Comparison of ENCODE assay signal across 11 cellular contexts in genomic region chr6:79034865-79035264, GRCh38. TPM values are rescaled to one million over a fixed set of nuclear protein-coding genes. Genes with fewer than 3 reads are reported as not detected.
DNase-seq lines count a peak whose midpoint lies in the region; ATAC-seq and TF ChIP-seq lines count a peak whose summit lies in the region.
"Had no signal": no experiment of that assay in that cellular context is flagged by ENCODE, and none has a peak within 500 bp of the region (broad histone marks: within the 10 kb centered on the region; RNA-seq: fewer than 3 reads in every experiment).

No MANE protein-coding gene starts in this region.

- no peaks in the 10 kb centered on the region for H3K27me3 ChIP-seq in stomach
- H3K27me3 ChIP-seq: neutrophil had no signal

- H3K9me3 ChIP-seq in stomach, result no peaks in the 10 kb centered on the region
- H3K9me3 ChIP-seq: neutrophil had no signal

- no peak overlapping the region for H3K4me3 ChIP-seq in stomach

- H3K4me1 ChIP-seq in stomach, result peaks cover 0 to 15% (median 5%) of the 10 kb centered on the region in 4 donors

- peaks cover 27% of the 10 kb centered on the region for H3K4me1 Mint-ChIP-seq in WTC11
- H3K4me1 Mint-ChIP-seq in stimulated activated naive CD8-positive, alpha-beta T cell treated with anti-CD3 and anti-CD28 coated beads, Interleukin-15, amount 100 ng/mL, for 72 hours, result peaks cover 55% of the 10 kb centered on the region

- POLR2A ChIA-PET in WTC11 (lab: Charles Lee), result no interaction called here

- no peak for TF ChIP-seq CTCF in WTC11 (IDR thresholded peaks at IDR 0.05)
- TF ChIP-seq CTCF in stomach (IDR thresholded peaks at IDR 0.05), result no peak

- H3K4me3 Mint-ChIP-seq in WTC11, result no peak overlapping the region
- H3K4me3 Mint-ChIP-seq in stimulated activated naive CD8-positive, alpha-beta T cell treated with anti-CD3 and anti-CD28 coated beads, Interleukin-15, amount 100 ng/mL, for 72 hours, result peak overlapping the region in 1 of 2 donors; percentile 25
- H3K4me3 Mint-ChIP-seq: B cell had no signal

- peaks cover 30% of the 10 kb centered on the region for H3K36me3 Mint-ChIP-seq in WTC11

- H3K27ac Mint-ChIP-seq in WTC11, result peak overlapping the region; percentile 47; the same call in 1 of the 2 replicates
- H3K27ac Mint-ChIP-seq in stimulated activated naive CD8-positive, alpha-beta T cell treated with anti-CD3 and anti-CD28 coated beads, Interleukin-15, amount 100 ng/mL, for 72 hours, result peak overlapping the region in 1 of 2 donors; percentile 64
- H3K27ac Mint-ChIP-seq: B cell had no signal

- 77 to 86% (median 79%) methylated on average over 2 of the region's 2 CpGs for WGBS in stomach, 5 donors

- no peaks in the 10 kb centered on the region for H3K9me3 Mint-ChIP-seq in WTC11
- H3K9me3 Mint-ChIP-seq in stimulated activated naive CD8-positive, alpha-beta T cell treated with anti-CD3 and anti-CD28 coated beads, Interleukin-15, amount 100 ng/mL, for 72 hours, result peaks cover 0 to 14% of the 10 kb centered on the region in 2 donors

- peaks cover 0 to 30% (median 22%) of the 10 kb centered on the region in 4 donors for H3K36me3 ChIP-seq in stomach

- TF ChIP-seq EP300 in stomach (IDR thresholded peaks at IDR 0.05), result no peak

- intact Hi-C loops in left colon (cut with DNase I, micrococcal nuclease), result no loop called here
- intact Hi-C loops in stomach (cut with DNase I; ENCODE audit: low total_unique reads), result no loop called here

- H3K27ac ChIP-seq in stomach, result no peak overlapping the region
- H3K27ac ChIP-seq: neutrophil had no signal

- ATAC-seq in HG02870 (IDR thresholded peaks at IDR 0.05; ENCODE audit: unreplicated experiment) (peak; percentile 64), WTC11 (no peak), left colon (no peak)
- ATAC-seq in stimulated activated naive CD8-positive, alpha-beta T cell treated with anti-CD3 and anti-CD28 coated beads, Interleukin-15, amount 100 ng/mL, for 72 hours, result peak; percentile 100

- no peak for TF ChIP-seq POLR2A in stomach (IDR thresholded peaks at IDR 0.05)

- CTCF ChIA-PET in WTC11 (lab: Charles Lee), result interaction anchor here (1.1 kb wide), 1 partner anchor 14 kb away, joined by 4 read pairs; no protein-coding TSS in a partner anchor

- no peaks in the 10 kb centered on the region for H3K27me3 Mint-ChIP-seq in WTC11 (ENCODE audit: low read depth)
- no peaks in the 10 kb centered on the region for H3K27me3 Mint-ChIP-seq in stimulated activated naive CD8-positive, alpha-beta T cell treated with anti-CD3 and anti-CD28 coated beads, Interleukin-15, amount 100 ng/mL, for 72 hours
- H3K27me3 Mint-ChIP-seq: B cell had no signal

- peak; percentile 3 for DNase-seq in stimulated activated CD4-positive, alpha-beta T cell treated with anti-CD3 and anti-CD28 coated beads, Interleukin-4, amount 100 ng/mL, for 24 hours
- no peak for DNase-seq in stimulated activated CD4-positive, alpha-beta T cell treated with anti-CD3 and anti-CD28 coated beads, Interleukin-15, amount 100 ng/mL, for 24 hours
- DNase-seq in WTC11 (ENCODE audit: low spot score), result no peak
- peak; percentile 2 to 44 for DNase-seq in stimulated activated naive CD8-positive, alpha-beta T cell treated with anti-CD3 and anti-CD28 coated beads, Interleukin-15, amount 100 ng/mL, for 72 hours
- no peak for DNase-seq in left colon
- DNase-seq in stomach, result no peak
- DNase-seq in stimulated activated CD8-positive, alpha-beta memory T cell treated with anti-CD3 and anti-CD28 coated beads, Interleukin-4, amount 100 ng/mL, for 48 hours, result no peak
- DNase-seq: NCI-H1417 had no signal

TF ChIP-seq in WTC11, 78 proteins besides CTCF, POLR2A, EP300 and RAD21:
- TF ChIP-seq NFYB (CRISPR knock-in tag; conservative IDR thresholded peaks at IDR 0.05; ENCODE audit: low read depth) (no peak), ATF1 (CRISPR knock-in tag; IDR thresholded peaks at IDR 0.05) (no peak), NR1H2 (CRISPR knock-in tag; IDR thresholded peaks at IDR 0.05) (no peak), SMAD3 (CRISPR knock-in tag; IDR thresholded peaks at IDR 0.05; ENCODE audit: borderline replicate concordance) (no peak), ETV6 (CRISPR knock-in tag; IDR thresholded peaks at IDR 0.05) (no peak), USF1 (CRISPR knock-in tag; IDR thresholded peaks at IDR 0.05) (no peak), JAZF1 (CRISPR knock-in tag; IDR thresholded peaks at IDR 0.05) (no peak), PREB (CRISPR knock-in tag; IDR thresholded peaks at IDR 0.05; ENCODE audit: borderline replicate concordance) (no peak), ZNF232 (CRISPR knock-in tag; IDR thresholded peaks at IDR 0.05) (no peak), RELA (CRISPR knock-in tag; IDR thresholded peaks at IDR 0.05; ENCODE audit: borderline replicate concordance) (no peak), CREB1 (CRISPR knock-in tag; IDR thresholded peaks at IDR 0.05) (no peak), GABPB1 (CRISPR knock-in tag; IDR thresholded peaks at IDR 0.05) (no peak), TP53 (CRISPR knock-in tag; IDR thresholded peaks at IDR 0.05) (no peak), NR3C1 (CRISPR knock-in tag; conservative IDR thresholded peaks at IDR 0.05; ENCODE audit: low read depth) (no peak), CBFB (CRISPR knock-in tag; IDR thresholded peaks at IDR 0.05; ENCODE audit: low read depth) (no peak)
- TF ChIP-seq, protein P1, sequence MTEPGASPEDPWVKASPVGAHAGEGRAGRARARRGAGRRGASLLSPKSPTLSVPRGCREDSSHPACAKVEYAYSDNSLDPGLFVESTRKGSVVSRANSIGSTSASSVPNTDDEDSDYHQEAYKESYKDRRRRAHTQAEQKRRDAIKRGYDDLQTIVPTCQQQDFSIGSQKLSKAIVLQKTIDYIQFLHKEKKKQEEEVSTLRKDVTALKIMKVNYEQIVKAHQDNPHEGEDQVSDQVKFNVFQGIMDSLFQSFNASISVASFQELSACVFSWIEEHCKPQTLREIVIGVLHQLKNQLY (CRISPR knock-in tag; IDR thresholded peaks at IDR 0.05), result no peak
- TF ChIP-seq, protein P2, sequence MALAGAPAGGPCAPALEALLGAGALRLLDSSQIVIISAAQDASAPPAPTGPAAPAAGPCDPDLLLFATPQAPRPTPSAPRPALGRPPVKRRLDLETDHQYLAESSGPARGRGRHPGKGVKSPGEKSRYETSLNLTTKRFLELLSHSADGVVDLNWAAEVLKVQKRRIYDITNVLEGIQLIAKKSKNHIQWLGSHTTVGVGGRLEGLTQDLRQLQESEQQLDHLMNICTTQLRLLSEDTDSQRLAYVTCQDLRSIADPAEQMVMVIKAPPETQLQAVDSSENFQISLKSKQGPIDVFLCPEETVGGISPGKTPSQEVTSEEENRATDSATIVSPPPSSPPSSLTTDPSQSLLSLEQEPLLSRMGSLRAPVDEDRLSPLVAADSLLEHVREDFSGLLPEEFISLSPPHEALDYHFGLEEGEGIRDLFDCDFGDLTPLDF (CRISPR knock-in tag; IDR thresholded peaks at IDR 0.05), result no peak
- TF ChIP-seq, protein P3, sequence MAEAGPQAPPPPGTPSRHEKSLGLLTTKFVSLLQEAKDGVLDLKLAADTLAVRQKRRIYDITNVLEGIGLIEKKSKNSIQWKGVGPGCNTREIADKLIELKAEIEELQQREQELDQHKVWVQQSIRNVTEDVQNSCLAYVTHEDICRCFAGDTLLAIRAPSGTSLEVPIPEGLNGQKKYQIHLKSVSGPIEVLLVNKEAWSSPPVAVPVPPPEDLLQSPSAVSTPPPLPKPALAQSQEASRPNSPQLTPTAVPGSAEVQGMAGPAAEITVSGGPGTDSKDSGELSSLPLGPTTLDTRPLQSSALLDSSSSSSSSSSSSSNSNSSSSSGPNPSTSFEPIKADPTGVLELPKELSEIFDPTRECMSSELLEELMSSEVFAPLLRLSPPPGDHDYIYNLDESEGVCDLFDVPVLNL (CRISPR knock-in tag; IDR thresholded peaks at IDR 0.05; ENCODE audit: borderline replicate concordance, low read depth), result no peak
- TF ChIP-seq, protein P4, sequence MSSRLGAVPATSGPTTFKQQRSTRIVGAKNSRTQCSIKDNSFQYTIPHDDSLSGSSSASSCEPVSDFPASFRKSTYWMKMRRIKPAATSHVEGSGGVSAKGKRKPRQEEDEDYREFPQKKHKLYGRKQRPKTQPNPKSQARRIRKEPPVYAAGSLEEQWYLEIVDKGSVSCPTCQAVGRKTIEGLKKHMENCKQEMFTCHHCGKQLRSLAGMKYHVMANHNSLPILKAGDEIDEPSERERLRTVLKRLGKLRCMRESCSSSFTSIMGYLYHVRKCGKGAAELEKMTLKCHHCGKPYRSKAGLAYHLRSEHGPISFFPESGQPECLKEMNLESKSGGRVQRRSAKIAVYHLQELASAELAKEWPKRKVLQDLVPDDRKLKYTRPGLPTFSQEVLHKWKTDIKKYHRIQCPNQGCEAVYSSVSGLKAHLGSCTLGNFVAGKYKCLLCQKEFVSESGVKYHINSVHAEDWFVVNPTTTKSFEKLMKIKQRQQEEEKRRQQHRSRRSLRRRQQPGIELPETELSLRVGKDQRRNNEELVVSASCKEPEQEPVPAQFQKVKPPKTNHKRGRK (CRISPR knock-in tag; IDR thresholded peaks at IDR 0.05; ENCODE audit: borderline replicate concordance), result no peak

RNA-seq across cellular contexts. Expression of gene PHIP, which starts 43.2 kb away (rescaled TPM):
- total RNA-seq in WTC11 (2021), result 45.6 to 47.3 TPM (median 45.7 TPM) in 3 replicates
- total RNA-seq in left colon, result 10 to 100 TPM; 17.9 to 19.2 TPM
- total RNA-seq in stomach, result 10 to 100 TPM; 18.2 to 70.7 (median 29.0) TPM
- 10 to 100 TPM in 1 of 3 donors, 1 to 10 TPM in 2; 3.2 to 11.0 (median 7.5) TPM for polyA plus RNA-seq in stomach

Comparison
In these comparisons a context has a peak if more than half of its experiments do, and no peak if none do; other contexts are left out.
1. DNase-seq: peak in stimulated activated CD4-positive, alpha-beta T cell treated with anti-CD3 and anti-CD28 coated beads, Interleukin-4, amount 100 ng/mL, for 24 hours (single experiment) and stimulated activated naive CD8-positive, alpha-beta T cell treated with anti-CD3 and anti-CD28 coated beads, Interleukin-15, amount 100 ng/mL, for 72 hours (2 of 2); none in stimulated activated CD4-positive, alpha-beta T cell treated with anti-CD3 and anti-CD28 coated beads, Interleukin-15, amount 100 ng/mL, for 24 hours (single experiment), WTC11 (single experiment), left colon (0 of 2), stomach (single experiment) and stimulated activated CD8-positive, alpha-beta memory T cell treated with anti-CD3 and anti-CD28 coated beads, Interleukin-4, amount 100 ng/mL, for 48 hours (single experiment).
2. ATAC-seq: peak in HG02870 (single experiment) and stimulated activated naive CD8-positive, alpha-beta T cell treated with anti-CD3 and anti-CD28 coated beads, Interleukin-15, amount 100 ng/mL, for 72 hours (single experiment); none in WTC11 (single experiment) and left colon (single experiment).